Comparison of ENCODE assay signal across 29 cellular contexts in genomic region chr1:79295967-79296366, GRCh38.
DNase-seq lines count a peak whose midpoint lies in the region; ATAC-seq and TF ChIP-seq lines count a peak whose summit lies in the region.
"Had no signal": no experiment of that assay in that cellular context is flagged by ENCODE, and none has a peak within 500 bp of the region (broad histone marks: within the 10 kb centered on the region; RNA-seq: fewer than 3 reads in every experiment).

No MANE protein-coding gene starts in this region.

- H3K27me3 ChIP-seq in heart right ventricle (no peaks in the 10 kb centered on the region), left ventricle myocardium inferior (ENCODE audit: low read depth) (no peaks in the 10 kb centered on the region), subcutaneous abdominal adipose tissue (ENCODE audit: control insufficient read depth in 5 of 5, insufficient read depth in 4 of 5, low read length in 5 of 5) (no peaks in the 10 kb centered on the region), A673 (replicated peaks; ENCODE audit: insufficient read depth, low read depth, low read length, poor library complexity) (no peaks in the 10 kb centered on the region)
- H3K27me3 ChIP-seq: neural progenitor cell, transverse colon had no signal

- no peak overlapping the region for H3K27ac Mint-ChIP-seq in activated T-cell treated with anti-CD3 and anti-CD28 coated beads, Interleukin-2, amount 50 U/mL, for 72 hours
- H3K27ac Mint-ChIP-seq: activated naive CD8-positive, alpha-beta T cell treated with anti-CD3 and anti-CD28 coated beads, Interleukin-2, amount 10 ng/mL, durations not matched to agents 7 days and 5 days; neural progenitor cell; stimulated activated naive CD8-positive, alpha-beta T cell treated with anti-CD3 and anti-CD28 coated beads, Interleukin-15, Interleukin-2, amounts not matched to agents 100 ng/mL and 50 ng/mL, for 24 hours had no signal

- POLR2A ChIA-PET in A673 (lab: Charles Lee; ENCODE audit: low non-redundant PET): no interaction called here

- CTCF ChIA-PET in A673 (lab: Charles Lee): no interaction called here

- H3K27ac ChIP-seq in heart right ventricle (peak overlapping the region in 1 of 10 donors; percentile 22), left ventricle myocardium inferior (replicated peaks) (no peak overlapping the region), subcutaneous abdominal adipose tissue (ENCODE audit: low read depth, low read length) (peak overlapping the region; percentile 49), A673 (ENCODE audit: low read depth, low read length, poor library complexity, severe bottlenecking) (no peak overlapping the region)
- H3K27ac ChIP-seq: A549, neural progenitor cell, PC-9, transverse colon, WERI-Rb-1 had no signal

- H3K4me3 Mint-ChIP-seq in activated T-cell treated with anti-CD3 and anti-CD28 coated beads, Interleukin-2, amount 50 U/mL, for 72 hours: no peak overlapping the region
- H3K4me3 Mint-ChIP-seq: activated naive CD8-positive, alpha-beta T cell treated with anti-CD3 and anti-CD28 coated beads, Interleukin-2, amount 10 ng/mL, durations not matched to agents 7 days and 5 days; neural progenitor cell; stimulated activated naive CD8-positive, alpha-beta T cell treated with anti-CD3 and anti-CD28 coated beads, Interleukin-15, Interleukin-2, amounts not matched to agents 100 ng/mL and 50 ng/mL, for 24 hours had no signal

- WGBS in heart right ventricle, 2 donors: 61 to 76% methylated on average over 3 of the region's 3 CpGs

- no peaks in the 10 kb centered on the region for H3K36me3 ChIP-seq in heart right ventricle
- H3K36me3 ChIP-seq in left ventricle myocardium inferior: no peaks in the 10 kb centered on the region
- H3K36me3 ChIP-seq in subcutaneous abdominal adipose tissue (ENCODE audit: control insufficient read depth in 5 of 5, insufficient read depth in 5 of 5, low read length in 5 of 5): no peaks in the 10 kb centered on the region
- H3K36me3 ChIP-seq in A673 (ENCODE audit: insufficient read depth, low read length, poor library complexity, severe bottlenecking): no peaks in the 10 kb centered on the region
- H3K36me3 ChIP-seq: neural progenitor cell, transverse colon, WERI-Rb-1 had no signal

- H3K9me3 ChIP-seq in heart right ventricle (no peaks in the 10 kb centered on the region), left ventricle myocardium inferior (replicated peaks) (no peaks in the 10 kb centered on the region), subcutaneous abdominal adipose tissue (ENCODE audit: control insufficient read depth in 5 of 5, low read length in 5 of 5) (no peaks in the 10 kb centered on the region), A673 (ENCODE audit: low read depth, low read length, poor library complexity, severe bottlenecking) (no peaks in the 10 kb centered on the region)
- H3K9me3 ChIP-seq: A549, transverse colon had no signal

- no peaks in the 10 kb centered on the region for H3K27me3 Mint-ChIP-seq in activated T-cell treated with anti-CD3 and anti-CD28 coated beads, Interleukin-2, amount 50 U/mL, for 72 hours (ENCODE audit: low read depth)
- H3K27me3 Mint-ChIP-seq: activated naive CD8-positive, alpha-beta T cell treated with anti-CD3 and anti-CD28 coated beads, Interleukin-2, amount 10 ng/mL, durations not matched to agents 7 days and 5 days; stimulated activated naive CD8-positive, alpha-beta T cell treated with anti-CD3 and anti-CD28 coated beads, Interleukin-15, Interleukin-2, amounts not matched to agents 100 ng/mL and 50 ng/mL, for 24 hours had no signal

- DNase-seq in heart right ventricle (no peak), left ventricle myocardium inferior (no peak), choroid plexus epithelial cell (ENCODE audit: low read depth) (peak; percentile 9), iris pigment epithelial cell (ENCODE audit: low read depth) (peak; percentile 0), A673 (ENCODE audit: low spot score) (no peak), HPDE6-E6E7 (ENCODE audit: extremely low spot score) (no peak)
- no peak for DNase-seq in activated T-cell treated with anti-CD3 and anti-CD28 coated beads, Interleukin-2, amount 50 U/mL, for 72 hours
- DNase-seq: activated CD4-positive, alpha-beta T cell treated with anti-CD3 and anti-CD28 coated beads for 48 hours; activated CD8-positive, alpha-beta memory T cell treated with anti-CD3 and anti-CD28 coated beads for 24 hours; activated effector memory CD4-positive, alpha-beta T cell treated with anti-CD3 and anti-CD28 coated beads, Interleukin-2, amount 50 U/mL, for 16 hours; activated naive CD8-positive, alpha-beta T cell treated with anti-CD3 and anti-CD28 coated beads, Interleukin-2, amount 10 ng/mL, durations not matched to agents 7 days and 5 days; C1 segment of cervical spinal cord; COR-L47; effector CD4-positive, alpha-beta T cell; foreskin melanocyte; GF-D8; NCI-H1092 treated with DMSO at 0.1 percent for 48 hours; NCI-H187 treated with DMSO at 0.1 percent for 48 hours; NCI-H524 treated with DMSO at 0.1 percent for 48 hours; NK-92 treated with Interleukin-12 subunit alpha and Interleukin-12 subunit beta, amount 100 ng/mL, for 24 hours; PC-9; SIG-M5; T-helper 9 cell; transverse colon; WERI-Rb-1 had no signal

- no peaks in the 10 kb centered on the region for H3K36me3 Mint-ChIP-seq in activated T-cell treated with anti-CD3 and anti-CD28 coated beads, Interleukin-2, amount 50 U/mL, for 72 hours (ENCODE audit: insufficient read depth in 2 of 2)
- H3K36me3 Mint-ChIP-seq: activated naive CD8-positive, alpha-beta T cell treated with anti-CD3 and anti-CD28 coated beads, Interleukin-2, amount 10 ng/mL, durations not matched to agents 7 days and 5 days; neural progenitor cell had no signal

- H3K9me3 Mint-ChIP-seq in activated T-cell treated with anti-CD3 and anti-CD28 coated beads, Interleukin-2, amount 50 U/mL, for 72 hours: peaks cover 1 to 4% of the 10 kb centered on the region in 2 donors
- H3K9me3 Mint-ChIP-seq: activated naive CD8-positive, alpha-beta T cell treated with anti-CD3 and anti-CD28 coated beads, Interleukin-2, amount 10 ng/mL, durations not matched to agents 7 days and 5 days; neural progenitor cell had no signal

- no peaks in the 10 kb centered on the region for H3K4me1 Mint-ChIP-seq in activated T-cell treated with anti-CD3 and anti-CD28 coated beads, Interleukin-2, amount 50 U/mL, for 72 hours (ENCODE audit: low read depth)
- H3K4me1 Mint-ChIP-seq: activated naive CD8-positive, alpha-beta T cell treated with anti-CD3 and anti-CD28 coated beads, Interleukin-2, amount 10 ng/mL, durations not matched to agents 7 days and 5 days; neural progenitor cell had no signal

- H3K4me1 ChIP-seq in heart right ventricle: peaks cover 0 to 4% (median 0%) of the 10 kb centered on the region in 9 donors
- H3K4me1 ChIP-seq in left ventricle myocardium inferior: no peaks in the 10 kb centered on the region
- peaks cover 0 to 15% (median 3%) of the 10 kb centered on the region in 5 donors for H3K4me1 ChIP-seq in subcutaneous abdominal adipose tissue (ENCODE audit: control insufficient read depth in 5 of 5, insufficient read depth in 5 of 5, low read length in 5 of 5)
- H3K4me1 ChIP-seq in A673 (ENCODE audit: insufficient read depth, low read length, poor library complexity, severe bottlenecking): no peaks in the 10 kb centered on the region
- H3K4me1 ChIP-seq: A549, neural progenitor cell, transverse colon had no signal

- no TSS peak for BruUV-seq in A673 (replicated peaks; lab: Mats Ljungman, UMichigan)

- H3K4me3 ChIP-seq in heart right ventricle: no peak overlapping the region
- no peak overlapping the region for H3K4me3 ChIP-seq in left ventricle myocardium inferior
- H3K4me3 ChIP-seq in choroid plexus epithelial cell (ENCODE audit: low read depth, low read length): no peak overlapping the region
- no peak overlapping the region for H3K4me3 ChIP-seq in subcutaneous abdominal adipose tissue (ENCODE audit: low read depth in 1 of 5, low read length in 5 of 5)
- no peak overlapping the region for H3K4me3 ChIP-seq in A673 (ENCODE audit: low read depth, low read length, poor library complexity, severe bottlenecking)
- H3K4me3 ChIP-seq: A549, neural progenitor cell, PC-9, transverse colon had no signal

- ATAC-seq in heart right ventricle: peak in 5 of 8 donors; percentile 23 to 76 (median 50)
- no peak for ATAC-seq in activated T-cell treated with anti-CD3 and anti-CD28 coated beads, Interleukin-2, amount 50 U/mL, for 72 hours (replicated peaks in 1 of 2)
- ATAC-seq: A549 had no signal

- no peak for TF ChIP-seq CTCF in heart right ventricle (IDR thresholded peaks at IDR 0.05)
- TF ChIP-seq CTCF in left ventricle myocardium inferior (IDR thresholded peaks at IDR 0.05; ENCODE audit: borderline replicate concordance): no peak
- TF ChIP-seq CTCF in choroid plexus epithelial cell (conservative IDR thresholded peaks at IDR 0.05; ENCODE audit: low read depth, low read length): no peak
- TF ChIP-seq CTCF in A673 (conservative IDR thresholded peaks at IDR 0.05; ENCODE audit: low read depth, low read length): no peak

- peak overlapping the region in 1 of 5 donors; percentile 24 for H3K9ac ChIP-seq in subcutaneous abdominal adipose tissue (ENCODE audit: low read length in 5 of 5)
- H3K9ac ChIP-seq: neural progenitor cell had no signal

- intact Hi-C loops in heart right ventricle (cut with DNase I) (no loop called here), left ventricle myocardium inferior (cut with micrococcal nuclease) (no loop called here), A673 (cut with micrococcal nuclease; ENCODE audit: unreplicated experiment) (no loop called here)

Comparison
In these comparisons a context has a peak if more than half of its experiments do, and no peak if none do; other contexts are left out.
1. ATAC-seq: peak in heart right ventricle (5 of 8); none in activated T-cell treated with anti-CD3 and anti-CD28 coated beads, Interleukin-2, amount 50 U/mL, for 72 hours (0 of 2).
2. DNase-seq: peak in choroid plexus epithelial cell (single experiment) and iris pigment epithelial cell (single experiment); none in heart right ventricle (0 of 2), left ventricle myocardium inferior (single experiment), activated T-cell treated with anti-CD3 and anti-CD28 coated beads, Interleukin-2, amount 50 U/mL, for 72 hours (0 of 2), A673 (single experiment) and HPDE6-E6E7 (single experiment).